Comparison of ENCODE assay signal across 1 cellular context in the genomic region with DNA sequence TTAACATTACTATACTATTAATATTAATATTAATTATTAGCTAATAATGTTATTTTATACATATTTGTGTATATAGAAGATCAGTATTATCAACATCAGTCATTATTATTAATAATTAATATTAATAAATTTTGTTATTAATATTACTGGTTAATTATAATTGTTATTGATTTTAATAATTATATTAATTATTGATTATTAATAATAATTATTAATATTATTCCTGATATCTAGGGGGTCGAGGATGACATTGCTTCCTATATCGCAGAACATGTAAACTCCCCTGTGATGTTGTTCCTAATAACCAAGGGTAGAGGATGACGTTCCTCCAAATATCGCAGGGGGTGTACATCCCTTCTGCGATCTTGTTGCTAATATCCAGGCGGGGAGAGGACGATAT.
TF ChIP-seq lines count a peak whose summit lies in the region.

No MANE protein-coding gene starts in this region.

TF ChIP-seq in H1, 55 proteins besides CTCF, POLR2A, EP300 and RAD21:
- TF ChIP-seq CEBPB (IDR thresholded peaks at IDR 0.05; ENCODE audit: low read depth, low read length) (no peak), KDM4A (IDR thresholded peaks at IDR 0.05; ENCODE audit: low read depth, low read length, severe bottlenecking) (no peak)
- TF ChIP-seq, protein P1, sequence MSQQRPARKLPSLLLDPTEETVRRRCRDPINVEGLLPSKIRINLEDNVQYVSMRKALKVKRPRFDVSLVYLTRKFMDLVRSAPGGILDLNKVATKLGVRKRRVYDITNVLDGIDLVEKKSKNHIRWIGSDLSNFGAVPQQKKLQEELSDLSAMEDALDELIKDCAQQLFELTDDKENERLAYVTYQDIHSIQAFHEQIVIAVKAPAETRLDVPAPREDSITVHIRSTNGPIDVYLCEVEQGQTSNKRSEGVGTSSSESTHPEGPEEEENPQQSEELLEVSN (IDR thresholded peaks at IDR 0.05): no peak
TF ChIP-seq in H1: peak in this region for 0.
